11 cellular contexts compared by ENCODE assay signal in genomic region chr3:185423178-185423577, GRCh38.
DNase-seq lines count a peak whose midpoint lies in the region; ATAC-seq and TF ChIP-seq lines count a peak whose summit lies in the region.
"Had no signal": no experiment of that assay in that cellular context is flagged by ENCODE, and none has a peak within 500 bp of the region (broad histone marks: within the 10 kb centered on the region; RNA-seq: fewer than 3 reads in every experiment).

No MANE protein-coding gene starts in this region.

- in situ Hi-C loops in HAP-1 (cut with MboI; ENCODE audit: low sequenced_read_pairs) = no loop called here

- peak overlapping the region; percentile 53 for H3K27ac Mint-ChIP-seq in glutamatergic neuron (ENCODE audit: unreplicated experiment)
- H3K27ac Mint-ChIP-seq: stimulated activated naive CD8-positive, alpha-beta T cell treated with anti-CD3 and anti-CD28 coated beads, Interleukin-15, Interleukin-2, amounts not matched to agents 100 ng/mL and 50 ng/mL, for 24 hours had no signal

- H3K4me3 ChIP-seq in HAP-1 (no peak overlapping the region), coronary artery (no peak overlapping the region)

- H3K36me3 Mint-ChIP-seq in glutamatergic neuron (ENCODE audit: unreplicated experiment) = peaks cover 4% of the 10 kb centered on the region

- peaks cover 10% of the 10 kb centered on the region for H3K9me3 Mint-ChIP-seq in glutamatergic neuron (ENCODE audit: unreplicated experiment)
- H3K9me3 Mint-ChIP-seq: stimulated activated naive CD8-positive, alpha-beta T cell treated with anti-CD3 and anti-CD28 coated beads, Interleukin-15, Interleukin-2, amounts not matched to agents 100 ng/mL and 50 ng/mL, for 24 hours had no signal

- no peak overlapping the region for H3K27ac ChIP-seq in coronary artery

- no peaks in the 10 kb centered on the region for H3K27me3 ChIP-seq in HAP-1 (ENCODE audit: low read depth)

- peak; percentile 47 for ATAC-seq in HG02798 (IDR thresholded peaks at IDR 0.05; ENCODE audit: poor library complexity, unreplicated experiment)
- ATAC-seq in HG02759 (IDR thresholded peaks at IDR 0.05; ENCODE audit: unreplicated experiment) = no peak

- TF ChIP-seq CTCF in glutamatergic neuron (IDR thresholded peaks at IDR 0.05; ENCODE audit: partially characterized antibody, unreplicated experiment) (no peak), coronary artery (IDR thresholded peaks at IDR 0.05) (no peak)

- no peaks in the 10 kb centered on the region for H3K36me3 ChIP-seq in HAP-1 (replicated peaks)

- H3K4me1 ChIP-seq in HAP-1 = no peaks in the 10 kb centered on the region

- H3K27me3 Mint-ChIP-seq in glutamatergic neuron (ENCODE audit: unreplicated experiment) = peaks cover 2% of the 10 kb centered on the region

- peak; percentile 70 for DNase-seq in DMS53 (lab: John Stamatoyannopoulos, UW)
- peak; percentile 60 for DNase-seq in RPMI7951 (ENCODE audit: low read depth)
- DNase-seq in glutamatergic neuron = no peak
- DNase-seq in HAP-1 (ENCODE audit: low spot score in 2 of 2) = no peak
- no peak for DNase-seq in epidermal melanocyte (ENCODE audit: insufficient read length, low spot score)
- DNase-seq in coronary artery (ENCODE audit: low spot score) = no peak
- DNase-seq: activated T-cell treated with anti-CD3 and anti-CD28 coated beads, Interleukin-2, amount 50 U/mL, for 1 hour; DND-41 had no signal

- H3K9me3 ChIP-seq in HAP-1 = no peaks in the 10 kb centered on the region

- H3K4me1 Mint-ChIP-seq in glutamatergic neuron (ENCODE audit: low read depth, unreplicated experiment) = peaks cover 24% of the 10 kb centered on the region

- peak overlapping the region; percentile 6 for H3K4me3 Mint-ChIP-seq in glutamatergic neuron (ENCODE audit: unreplicated experiment)
- H3K4me3 Mint-ChIP-seq: stimulated activated naive CD8-positive, alpha-beta T cell treated with anti-CD3 and anti-CD28 coated beads, Interleukin-15, Interleukin-2, amounts not matched to agents 100 ng/mL and 50 ng/mL, for 24 hours had no signal

Comparison
In these comparisons a context has a peak if more than half of its experiments do, and no peak if none do; other contexts are left out.
1. DNase-seq: peak in DMS53 (single experiment) and RPMI7951 (single experiment); none in glutamatergic neuron (single experiment), HAP-1 (0 of 2), epidermal melanocyte (single experiment) and coronary artery (single experiment).